12 cellular contexts compared by ENCODE assay signal in the genomic region with DNA sequence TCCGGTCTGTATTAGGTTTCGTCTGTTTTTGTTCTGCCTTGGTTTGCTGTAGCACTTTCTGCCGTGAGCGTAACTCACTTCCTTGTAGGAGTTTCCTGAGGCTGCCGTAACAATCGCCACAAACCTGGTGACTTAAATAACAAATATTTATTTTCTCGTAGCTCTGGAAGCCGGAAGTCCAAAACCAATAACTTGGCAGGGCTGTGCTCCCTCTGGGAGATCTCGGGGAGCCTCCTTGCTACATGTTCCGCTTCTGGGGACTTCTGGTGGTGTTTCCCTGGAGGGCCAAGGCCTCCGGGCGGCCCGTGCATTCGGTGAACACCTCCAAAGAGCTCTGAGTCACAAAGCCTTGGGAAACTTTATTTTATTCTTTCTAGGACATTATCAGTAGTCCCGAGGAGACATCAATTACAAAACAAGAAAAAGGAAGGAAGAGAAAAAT. TPM values are rescaled to one million over a fixed set of nuclear protein-coding genes. Genes with fewer than 3 reads are reported as not detected.
DNase-seq lines count a peak whose midpoint lies in the region; ATAC-seq and TF ChIP-seq lines count a peak whose summit lies in the region.
"Had no signal": no experiment of that assay in that cellular context is flagged by ENCODE, and none has a peak within 500 bp of the region (broad histone marks: within the 10 kb centered on the region; RNA-seq: fewer than 3 reads in every experiment).

No MANE protein-coding gene starts in this region.

- H3K4me1 ChIP-seq in heart left ventricle, result peaks cover 0 to 17% (median 2%) of the 10 kb centered on the region in 12 donors
- no peaks in the 10 kb centered on the region for H3K4me1 ChIP-seq in right cardiac atrium (ENCODE audit: control insufficient read depth, insufficient read depth, low read length)
- no peaks in the 10 kb centered on the region for H3K4me1 ChIP-seq in lower lobe of right lung
- H3K4me1 ChIP-seq in urinary bladder (ENCODE audit: insufficient read depth), result no peaks in the 10 kb centered on the region
- no peaks in the 10 kb centered on the region for H3K4me1 ChIP-seq in tibial artery

- peaks cover 0 to 44% (median 13%) of the 10 kb centered on the region in 9 donors for H3K36me3 ChIP-seq in heart left ventricle
- no peaks in the 10 kb centered on the region for H3K36me3 ChIP-seq in brain microvascular endothelial cell (replicated peaks)
- peaks cover 22% of the 10 kb centered on the region for H3K36me3 ChIP-seq in lower lobe of right lung
- peaks cover 1% of the 10 kb centered on the region for H3K36me3 ChIP-seq in urinary bladder (ENCODE audit: insufficient read depth)
- peaks cover 11 to 45% (median 36%) of the 10 kb centered on the region in 3 donors for H3K36me3 ChIP-seq in tibial artery

- DNase-seq in heart left ventricle (peak in 1 of 5 donors; percentile 26), right cardiac atrium (no peak), brain microvascular endothelial cell (peak; percentile 10), lower lobe of right lung (peak; percentile 43), NCI-H2196 treated with DMSO at 0.1 percent for 48 hours (lab: John Stamatoyannopoulos, UW; ENCODE audit: unreplicated experiment) (no peak), tibial artery (no peak), HuH-7.5 (ENCODE audit: low spot score) (no peak)
- DNase-seq: activated CD4-positive, alpha-beta T cell treated with anti-CD3 and anti-CD28 coated beads, Interleukin-2, amount 50 U/mL, for 48 hours; activated naive CD4-positive, alpha-beta T cell treated with anti-CD3 and anti-CD28 coated beads for 36 hours; NCI-H69 had no signal

- TF ChIP-seq CTCF in heart left ventricle (IDR thresholded peaks at IDR 0.05) (no peak), brain microvascular endothelial cell (IDR thresholded peaks at IDR 0.05; ENCODE audit: low read depth, low read length, missing control alignments) (no peak), lower lobe of right lung (IDR thresholded peaks at IDR 0.05) (no peak), tibial artery (IDR thresholded peaks at IDR 0.05) (no peak)

- H3K4me3 ChIP-seq in heart left ventricle, result peak overlapping the region in 2 of 12 donors; percentile 8 to 25
- H3K4me3 ChIP-seq in right cardiac atrium (ENCODE audit: low read length), result no peak overlapping the region
- no peak overlapping the region for H3K4me3 ChIP-seq in brain microvascular endothelial cell (ENCODE audit: low read depth, low read length)
- H3K4me3 ChIP-seq in lower lobe of right lung, result no peak overlapping the region
- H3K4me3 ChIP-seq in urinary bladder (ENCODE audit: low read depth, low read length), result no peak overlapping the region
- no peak overlapping the region for H3K4me3 ChIP-seq in tibial artery
- H3K4me3 ChIP-seq: coronary artery had no signal

- ATAC-seq in heart left ventricle, result peak in 1 of 4 donors; percentile 74
- ATAC-seq in right cardiac atrium, result no peak
- ATAC-seq in lower lobe of right lung, result no peak

- WGBS in heart left ventricle, 4 donors, result 51 to 59% (median 53%) methylated on average over 15 of the region's 15 CpGs
- 54% methylated on average over 15 of the region's 15 CpGs for WGBS in right cardiac atrium
- 62% methylated on average over 15 of the region's 15 CpGs for WGBS in urinary bladder

- H3K27ac ChIP-seq in heart left ventricle, result peak overlapping the region; percentile 1 to 78 (median 62)
- H3K27ac ChIP-seq in right cardiac atrium (ENCODE audit: low read length), result no peak overlapping the region
- no peak overlapping the region for H3K27ac ChIP-seq in brain microvascular endothelial cell
- H3K27ac ChIP-seq in lower lobe of right lung, result peak overlapping the region; percentile 49
- H3K27ac ChIP-seq in urinary bladder (ENCODE audit: low read depth), result peak overlapping the region; percentile 62
- no peak overlapping the region for H3K27ac ChIP-seq in tibial artery
- H3K27ac ChIP-seq: coronary artery had no signal

- TF ChIP-seq POLR2A in heart left ventricle (IDR thresholded peaks at IDR 0.05), result no peak

- no peaks in the 10 kb centered on the region for H3K27me3 ChIP-seq in heart left ventricle
- H3K27me3 ChIP-seq in right cardiac atrium (ENCODE audit: control insufficient read depth, insufficient read depth), result no peaks in the 10 kb centered on the region
- H3K27me3 ChIP-seq in brain microvascular endothelial cell (replicated peaks), result no peaks in the 10 kb centered on the region
- H3K27me3 ChIP-seq in lower lobe of right lung (ENCODE audit: low read depth), result no peaks in the 10 kb centered on the region
- no peaks in the 10 kb centered on the region for H3K27me3 ChIP-seq in tibial artery

- intact Hi-C loops in heart left ventricle (cut with DNase I) (no loop called here), right cardiac atrium (cut with DNase I) (no loop called here), lower lobe of right lung (cut with DNase I) (no loop called here), tibial artery (cut with DNase I; ENCODE audit: low total_unique reads) (no loop called here)

- no peaks in the 10 kb centered on the region for H3K9me3 ChIP-seq in heart left ventricle
- H3K9me3 ChIP-seq in right cardiac atrium (ENCODE audit: control insufficient read depth, low read length), result no peaks in the 10 kb centered on the region
- H3K9me3 ChIP-seq in lower lobe of right lung, result no peaks in the 10 kb centered on the region
- H3K9me3 ChIP-seq in tibial artery, result no peaks in the 10 kb centered on the region

- in situ Hi-C loops in brain microvascular endothelial cell (cut with HindIII; ENCODE audit: low pct_ligation_motif_present, low sequenced_read_pairs), result no loop called here

RNA-seq across cellular contexts. Expression of a gene that starts 6.8 kb away (rescaled TPM):
- total RNA-seq in heart left ventricle (10 to 100 TPM; 33.9 to 48.2 (median 40.1) TPM), right cardiac atrium (10 to 100 TPM; 43.8 to 49.2 (median 45.8) TPM), lower lobe of right lung (66.1 TPM), urinary bladder (60.3 TPM)
- polyA plus RNA-seq in heart left ventricle (10 to 100 TPM; 23.5 to 60.7 TPM), right cardiac atrium (37.0 TPM), urinary bladder (73.7 TPM)

RNA-seq across cellular contexts. Expression of a gene that starts 43.4 kb away (rescaled TPM):
- total RNA-seq in heart left ventricle, result 10 to 100 TPM; 15.2 to 37.7 (median 23.7) TPM
- polyA plus RNA-seq in heart left ventricle, result 10 to 100 TPM; 10.9 to 13.3 TPM
- 10 to 100 TPM; 14.0 to 20.8 (median 19.2) TPM for total RNA-seq in right cardiac atrium
- 14.8 TPM for polyA plus RNA-seq in right cardiac atrium
- 10.2 TPM for total RNA-seq in lower lobe of right lung
- 9.8 TPM for total RNA-seq in urinary bladder
- polyA plus RNA-seq in urinary bladder, result 25.7 TPM

Comparison
In these comparisons a context has a peak if more than half of its experiments do, and no peak if none do; other contexts are left out.
1. H3K27ac ChIP-seq: peak in heart left ventricle (12 of 12), lower lobe of right lung (single experiment) and urinary bladder (single experiment); none in right cardiac atrium (single experiment), brain microvascular endothelial cell (single experiment) and tibial artery (0 of 2).
2. DNase-seq: peak in brain microvascular endothelial cell (single experiment) and lower lobe of right lung (single experiment); none in right cardiac atrium (0 of 3), NCI-H2196 treated with DMSO at 0.1 percent for 48 hours (single experiment), tibial artery (0 of 2) and HuH-7.5 (single experiment).